ENCODE assay signal across 12 cellular contexts in genomic region chr4:128606173-128606572, GRCh38.
DNase-seq lines count a peak whose midpoint lies in the region; ATAC-seq and TF ChIP-seq lines count a peak whose summit lies in the region.
"Had no signal": no experiment of that assay in that cellular context is flagged by ENCODE, and none has a peak within 500 bp of the region (broad histone marks: within the 10 kb centered on the region; RNA-seq: fewer than 3 reads in every experiment).

No MANE protein-coding gene starts in this region.

- H3K4me3 ChIP-seq in astrocyte of the spinal cord (ENCODE audit: low read depth, low read length), result no peak overlapping the region

- in situ Hi-C loops in astrocyte of the spinal cord (cut with HindIII; ENCODE audit: low sequenced_read_pairs), result no loop called here

- TF ChIP-seq CTCF in astrocyte of the spinal cord (IDR thresholded peaks at IDR 0.05; ENCODE audit: low read depth, low read length), result no peak

- no peak overlapping the region for H3K27ac ChIP-seq in substantia nigra (ENCODE audit: low read depth, low read length, poor library complexity, severe bottlenecking)

- ATAC-seq in HG03175 (IDR thresholded peaks at IDR 0.05; ENCODE audit: unreplicated experiment), result no peak

- peak; percentile 25 for DNase-seq in AG08395 (ENCODE audit: low spot score)
- DNase-seq in HS-27A (ENCODE audit: low read depth), result peak; percentile 23
- DNase-seq in astrocyte of the spinal cord (ENCODE audit: low read depth, low spot score), result peak; percentile 46
- peak; percentile 54 for DNase-seq in glomerular visceral epithelial cell (ENCODE audit: extremely low spot score)
- DNase-seq in substantia nigra (lab: John Stamatoyannopoulos, UW), result no peak
- DNase-seq in activated CD8-positive, alpha-beta memory T cell treated with anti-CD3 and anti-CD28 coated beads, Interleukin-2, amount 50 U/mL, for 4 hours, result no peak
- no peak for DNase-seq in stimulated activated naive CD4-positive, alpha-beta T cell (lab: John Stamatoyannopoulos, UW)
- DNase-seq: activated CD8-positive, alpha-beta memory T cell treated with anti-CD3 and anti-CD28 coated beads for 24 hours; activated gamma-delta T cell treated with Interleukin-2 at 50 U/mL for 16 hours; stimulated activated CD8-positive, alpha-beta memory T cell treated with anti-CD3 and anti-CD28 coated beads, Interleukin-4, amount 100 ng/mL, for 48 hours; trophoblast cell had no signal

Comparison
In these comparisons a context has a peak if more than half of its experiments do, and no peak if none do; other contexts are left out.
1. DNase-seq: peak in AG08395 (single experiment), HS-27A (single experiment), astrocyte of the spinal cord (single experiment) and glomerular visceral epithelial cell (single experiment); none in substantia nigra (0 of 49), activated CD8-positive, alpha-beta memory T cell treated with anti-CD3 and anti-CD28 coated beads, Interleukin-2, amount 50 U/mL, for 4 hours (single experiment) and stimulated activated naive CD4-positive, alpha-beta T cell (0 of 6).